8 cellular contexts compared by ENCODE assay signal in the genomic region with DNA sequence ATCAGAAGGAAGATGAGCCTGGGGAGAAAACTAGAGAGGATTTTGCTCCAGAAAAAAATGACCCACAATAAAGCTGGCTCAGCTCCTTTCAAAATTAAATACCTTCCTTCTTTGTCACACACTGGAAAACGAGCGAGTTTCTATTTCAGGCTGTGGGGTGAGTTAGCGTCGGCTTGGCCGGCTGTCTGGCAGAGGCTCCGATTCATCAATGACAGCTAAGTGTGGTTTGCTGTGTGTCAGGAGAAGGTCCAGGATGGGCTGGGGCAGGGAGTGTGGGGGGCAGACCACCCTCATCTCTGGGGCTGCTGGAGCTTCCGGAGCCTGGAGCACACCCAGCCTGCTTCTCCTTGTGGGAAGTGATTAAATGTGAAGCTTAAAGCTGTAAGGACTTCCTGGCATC.
DNase-seq lines count a peak whose midpoint lies in the region; ATAC-seq and TF ChIP-seq lines count a peak whose summit lies in the region.

No MANE protein-coding gene starts in this region.

- H3K4me3 ChIP-seq in SJCRH30 = no peak overlapping the region

- H3K27me3 ChIP-seq in SJCRH30 = no peaks in the 10 kb centered on the region; the same call in 1 of the 2 replicates
- H3K27me3 ChIP-seq in foreskin keratinocyte = no peaks in the 10 kb centered on the region

- DNase-seq in GM03348 (ENCODE audit: low spot score) (peak; percentile 93), SJCRH30 (peak; percentile 23 to 32), foreskin keratinocyte (peak; percentile 63 to 82), renal cortical epithelial cell (ENCODE audit: low read depth) (peak; percentile 74), DMS79 treated with DMSO at 0.1 percent for 48 hours (lab: John Stamatoyannopoulos, UW) (no peak), GF-D8 (lab: John Stamatoyannopoulos, UW) (no peak)

- H3K4me1 ChIP-seq in SJCRH30 = no peaks in the 10 kb centered on the region
- H3K4me1 ChIP-seq in foreskin keratinocyte = peaks cover 19% of the 10 kb centered on the region

- no peaks in the 10 kb centered on the region for H3K9me3 ChIP-seq in SJCRH30 (replicated peaks)

- H3K27ac ChIP-seq in SJCRH30 (no peak overlapping the region), foreskin keratinocyte (peak overlapping the region; percentile 75)

- ATAC-seq in foreskin keratinocyte (peak; percentile 86), GM21786 (IDR thresholded peaks at IDR 0.05; ENCODE audit: unreplicated experiment) (no peak), HG03175 (IDR thresholded peaks at IDR 0.05; ENCODE audit: unreplicated experiment) (no peak)

- TF ChIP-seq CTCF in foreskin keratinocyte (conservative IDR thresholded peaks at IDR 0.05) = no peak

- no peaks in the 10 kb centered on the region for H3K36me3 ChIP-seq in SJCRH30

Comparison
In these comparisons a context has a peak if more than half of its experiments do, and no peak if none do; other contexts are left out.
1. DNase-seq: peak in GM03348 (single experiment), SJCRH30 (2 of 2), foreskin keratinocyte (2 of 2) and renal cortical epithelial cell (single experiment); none in DMS79 treated with DMSO at 0.1 percent for 48 hours (single experiment) and GF-D8 (single experiment).